9 cellular contexts compared by ENCODE assay signal in the genomic region with DNA sequence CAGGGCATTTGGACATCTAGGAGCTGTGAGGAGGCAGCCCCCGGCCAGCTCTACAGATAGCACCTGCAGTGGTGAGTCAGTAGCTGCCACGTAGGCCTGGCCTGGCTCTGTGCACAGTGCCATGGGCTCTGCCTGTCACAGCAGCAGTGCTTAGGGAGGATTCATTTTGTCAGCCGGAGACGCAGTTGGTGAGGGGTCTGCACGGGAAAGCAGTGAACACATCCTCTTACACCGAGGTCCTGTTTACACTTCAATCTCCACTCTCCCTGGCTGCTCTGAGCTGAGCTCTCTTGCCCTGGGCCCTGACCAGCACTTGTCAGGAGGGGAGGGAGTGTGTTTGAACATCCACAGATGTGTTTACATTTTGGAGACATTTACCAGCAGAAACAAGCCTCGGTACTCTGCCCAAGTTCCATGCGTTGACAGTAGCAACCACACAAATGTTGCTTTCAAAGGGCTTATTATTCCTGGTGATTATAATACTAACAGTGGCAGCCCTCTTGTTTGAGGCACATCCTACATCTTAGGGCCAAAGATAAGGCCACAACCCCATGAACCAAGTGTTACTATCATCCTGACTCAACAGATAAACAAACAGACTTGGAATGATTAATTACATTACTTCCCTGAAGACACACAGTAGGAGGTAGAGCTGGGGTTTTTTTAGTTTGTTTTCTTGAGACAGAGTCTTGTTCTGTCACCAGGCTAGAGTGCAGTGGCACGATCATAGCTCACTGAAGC.
DNase-seq lines count a peak whose midpoint lies in the region; ATAC-seq and TF ChIP-seq lines count a peak whose summit lies in the region.
"Had no signal": no experiment of that assay in that cellular context is flagged by ENCODE, and none has a peak within 500 bp of the region (broad histone marks: within the 10 kb centered on the region; RNA-seq: fewer than 3 reads in every experiment).

No MANE protein-coding gene starts in this region.

- no peaks in the 10 kb centered on the region for H3K79me2 ChIP-seq in SK-N-SH (ENCODE audit: insufficient read depth)

- H3K9me2 ChIP-seq in SK-N-SH: no peaks in the 10 kb centered on the region

- 55% methylated on average over 5 of the region's 9 CpGs for WGBS in SK-N-SH (ENCODE audit: low lambda C conversion rate)
- WGBS in stomach, 5 donors: 19 to 39% (median 28%) methylated on average over 5 to 9 of the region's 9 CpGs

- no peaks in the 10 kb centered on the region for H3K4me1 Mint-ChIP-seq in CD8-positive, alpha-beta T cell (ENCODE audit: low read depth)

- H4K20me1 ChIP-seq in SK-N-SH (ENCODE audit: insufficient read depth): no peaks in the 10 kb centered on the region

- H3K27me3 ChIP-seq in SK-N-SH (ENCODE audit: insufficient read depth) (no peaks in the 10 kb centered on the region), Panc1 (ENCODE audit: control insufficient read depth, insufficient read depth, low read length) (no peaks in the 10 kb centered on the region), stomach (no peaks in the 10 kb centered on the region)
- no peaks in the 10 kb centered on the region for H3K27me3 ChIP-seq in CD8-positive, alpha-beta T cell (ENCODE audit: insufficient read depth, low read length)

- no peak for TF ChIP-seq CTCF in SK-N-SH (IDR thresholded peaks at IDR 0.05)
- TF ChIP-seq CTCF in Panc1 (IDR thresholded peaks at IDR 0.05): no peak
- no peak for TF ChIP-seq CTCF in fibroblast of villous mesenchyme (IDR thresholded peaks at IDR 0.05; ENCODE audit: insufficient read depth, low read depth, low read length)
- TF ChIP-seq CTCF in stomach (IDR thresholded peaks at IDR 0.05): no peak
- no peak for TF ChIP-seq CTCF in CD8-positive, alpha-beta T cell (IDR thresholded peaks at IDR 0.05)

- ATAC-seq in SK-N-SH treated with all-trans-retinoic acid at 6 μM for 48 hours (peak; percentile 49; the same call in 2 of the 3 replicates), Panc1 (peak; percentile 90), GM21367 (IDR thresholded peaks at IDR 0.05; ENCODE audit: unreplicated experiment) (no peak)
- no peak for ATAC-seq in CD8-positive, alpha-beta T cell

- no peak for DNase-seq in SK-N-SH
- DNase-seq in Panc1 (ENCODE audit: low read depth, low spot score): peak; percentile 55
- DNase-seq in fibroblast of villous mesenchyme (ENCODE audit: low read depth): peak; percentile 97
- DNase-seq in stomach: peak; percentile 49
- DNase-seq in CD8-positive, alpha-beta T cell: no peak
- DNase-seq in NCI-H1105 (lab: John Stamatoyannopoulos, UW): no peak
- DNase-seq: stimulated activated CD4-positive, alpha-beta T cell treated with anti-CD3 and anti-CD28 coated beads, Interleukin-1b, Interleukin-23, amount 100 ng/mL, for 48 hours had no signal

- intact Hi-C loops in Panc1 (cut with micrococcal nuclease; ENCODE audit: unreplicated experiment): no loop called here
- intact Hi-C loops in stomach (cut with DNase I; ENCODE audit: low total_unique reads): no loop called here
- intact Hi-C loops in CD8-positive, alpha-beta T cell (cut with DNase I, micrococcal nuclease): no loop called here

- no peaks in the 10 kb centered on the region for H3K36me3 Mint-ChIP-seq in CD8-positive, alpha-beta T cell

- no peaks in the 10 kb centered on the region for H3F3A ChIP-seq in SK-N-SH (replicated peaks; ENCODE audit: insufficient read depth)

- no peak for TF ChIP-seq POLR2A in stomach (IDR thresholded peaks at IDR 0.05)

- no peaks in the 10 kb centered on the region for H3K9me3 Mint-ChIP-seq in CD8-positive, alpha-beta T cell

- H3K9me3 ChIP-seq in SK-N-SH (no peaks in the 10 kb centered on the region), Panc1 (ENCODE audit: control insufficient read depth, insufficient read depth, low read depth, low read length) (no peaks in the 10 kb centered on the region), stomach (no peaks in the 10 kb centered on the region)
- H3K9me3 ChIP-seq in CD8-positive, alpha-beta T cell (ENCODE audit: low read length): no peaks in the 10 kb centered on the region

- H3K36me3 ChIP-seq in SK-N-SH (replicated peaks in 1 of 2; ENCODE audit: control insufficient read depth in 1 of 2, insufficient read depth in 2 of 2, low read length in 1 of 2): no peaks in the 10 kb centered on the region
- H3K36me3 ChIP-seq in Panc1 (ENCODE audit: control insufficient read depth, insufficient read depth, low read length): no peaks in the 10 kb centered on the region
- H3K36me3 ChIP-seq in stomach: no peaks in the 10 kb centered on the region
- no peaks in the 10 kb centered on the region for H3K36me3 ChIP-seq in CD8-positive, alpha-beta T cell (ENCODE audit: insufficient read depth, low read length)

- CTCF ChIA-PET in SK-N-SH (lab: Yijun Ruan, JAX) (no interaction called here), Panc1 (lab: Charles Lee) (interaction anchor here (0.5 to 1.3 kb wide), 3 partner anchors 38 to 75 kb away, joined by 3 to 5 read pairs (median 4); no protein-coding TSS in a partner anchor)
- CTCF ChIA-PET in CD8-positive, alpha-beta T cell (lab: Charles Lee): interaction anchor here (1.3 kb wide), 1 partner anchor 808 kb away, joined by 3 read pairs; no protein-coding TSS in a partner anchor

- in situ Hi-C loops in Panc1 (cut with HindIII; ENCODE audit: low pct_unique_long_range_greater_than_20kb, low sequenced_read_pairs): no loop called here

- no peak overlapping the region for H3K4me2 ChIP-seq in SK-N-SH

- TF ChIP-seq EP300 in SK-N-SH (IDR thresholded peaks at IDR 0.05; ENCODE audit: borderline replicate concordance in 1 of 2, low read depth in 1 of 2, low read length in 1 of 2) (no peak), stomach (IDR thresholded peaks at IDR 0.05) (peak; percentile 43)

- H2AFZ ChIP-seq in SK-N-SH (ENCODE audit: low read depth): no peak overlapping the region

- H3K27ac ChIP-seq in SK-N-SH (ENCODE audit: low read depth in 2 of 2, low read length in 1 of 2): no peak overlapping the region
- peak overlapping the region; percentile 98 for H3K27ac ChIP-seq in Panc1 (ENCODE audit: low read length)
- peak overlapping the region; percentile 46 to 77 (median 47) for H3K27ac ChIP-seq in stomach
- no peak overlapping the region for H3K27ac ChIP-seq in CD8-positive, alpha-beta T cell (ENCODE audit: low read depth, low read length)

- BruUV-seq in Panc1 (replicated peaks; lab: Mats Ljungman, UMichigan): no TSS peak

- no peak overlapping the region for H3K4me3 Mint-ChIP-seq in CD8-positive, alpha-beta T cell

- H3K4me3 ChIP-seq in SK-N-SH (ENCODE audit: low read depth in 2 of 2, low read length in 1 of 2) (no peak overlapping the region), Panc1 (ENCODE audit: low read depth in 2 of 2, low read length in 2 of 2) (no peak overlapping the region), fibroblast of villous mesenchyme (ENCODE audit: low read depth, low read length) (no peak overlapping the region), stomach (no peak overlapping the region)
- no peak overlapping the region for H3K4me3 ChIP-seq in CD8-positive, alpha-beta T cell (ENCODE audit: low read depth, low read length)

- POLR2A ChIA-PET in SK-N-SH (lab: Yijun Ruan, JAX): interaction anchor here (0.6 kb wide), 1 partner anchor 232 kb away, joined by 3 read pairs; no protein-coding TSS in a partner anchor
- POLR2A ChIA-PET in Panc1 (lab: Charles Lee): interaction anchor here (0.6 to 1.3 kb wide), 4 partner anchors 18 to 73 kb away, joined by 3 to 7 read pairs (median 5); no protein-coding TSS in a partner anchor
- POLR2A ChIA-PET in CD8-positive, alpha-beta T cell (lab: Charles Lee): no interaction called here

- no peak overlapping the region for H3K27ac Mint-ChIP-seq in CD8-positive, alpha-beta T cell

- H3K27me3 Mint-ChIP-seq in CD8-positive, alpha-beta T cell (ENCODE audit: low read depth): peaks cover 7% of the 10 kb centered on the region

- TF ChIP-seq RAD21 in SK-N-SH (IDR thresholded peaks at IDR 0.05; ENCODE audit: low read length): no peak

- H3K9ac ChIP-seq in SK-N-SH: no peak overlapping the region

- H3K4me1 ChIP-seq in SK-N-SH (ENCODE audit: control insufficient read depth in 1 of 2, insufficient read depth in 2 of 2, low read depth in 1 of 2, low read length in 1 of 2) (peaks cover 0 to 5% of the 10 kb centered on the region in 2 experiments; a peak in 1 of 4 replicates), Panc1 (ENCODE audit: control insufficient read depth, insufficient read depth, low read length) (peaks cover 39% of the 10 kb centered on the region), stomach (peaks cover 30 to 59% (median 37%) of the 10 kb centered on the region in 4 donors)
- H3K4me1 ChIP-seq in CD8-positive, alpha-beta T cell (ENCODE audit: insufficient read depth, low read length): no peaks in the 10 kb centered on the region

TF ChIP-seq in SK-N-SH treated with all-trans-retinoic acid at 6 μM for 48 hours, 23 proteins besides CTCF, POLR2A, EP300 and RAD21 (continues in another document):
- TF ChIP-seq RARB (CRISPR knock-in tag; IDR thresholded peaks at IDR 0.05): no peak
- no peak for TF ChIP-seq ESRRG (CRISPR knock-in tag; IDR thresholded peaks at IDR 0.05)
- no peak for TF ChIP-seq TCF4 (CRISPR knock-in tag; IDR thresholded peaks at IDR 0.05; ENCODE audit: borderline replicate concordance)
- TF ChIP-seq ZNF565 (CRISPR knock-in tag; conservative IDR thresholded peaks at IDR 0.05; ENCODE audit: low read depth): no peak
- no peak for TF ChIP-seq SNAI2 (CRISPR knock-in tag; IDR thresholded peaks at IDR 0.05)
- no peak for TF ChIP-seq BACH2 (CRISPR knock-in tag; IDR thresholded peaks at IDR 0.05; ENCODE audit: borderline replicate concordance)

TF ChIP-seq in SK-N-SH, 30 proteins besides CTCF, POLR2A, EP300 and RAD21:
- TF ChIP-seq FOXJ3 (CRISPR knock-in tag; IDR thresholded peaks at IDR 0.05) (no peak), SMC3 (IDR thresholded peaks at IDR 0.05; ENCODE audit: low read depth, low read length) (no peak), YY1 (IDR thresholded peaks at IDR 0.05; ENCODE audit: low read depth) (no peak), TEAD4 (IDR thresholded peaks at IDR 0.05; ENCODE audit: borderline replicate concordance, insufficient read depth) (no peak)
TF ChIP-seq in SK-N-SH: peak in this region for 0.

Comparison
In these comparisons a context has a peak if more than half of its experiments do, and no peak if none do; other contexts are left out.
1. ATAC-seq: peak in SK-N-SH treated with all-trans-retinoic acid at 6 μM for 48 hours (single experiment) and Panc1 (single experiment); none in CD8-positive, alpha-beta T cell (single experiment) and GM21367 (single experiment).
2. DNase-seq: peak in Panc1 (single experiment), fibroblast of villous mesenchyme (single experiment) and stomach (single experiment); none in SK-N-SH (single experiment), CD8-positive, alpha-beta T cell (0 of 7) and NCI-H1105 (single experiment).
3. H3K27ac ChIP-seq: peak in Panc1 (single experiment) and stomach (5 of 5); none in SK-N-SH (0 of 2) and CD8-positive, alpha-beta T cell (single experiment).